In the genomic region with DNA sequence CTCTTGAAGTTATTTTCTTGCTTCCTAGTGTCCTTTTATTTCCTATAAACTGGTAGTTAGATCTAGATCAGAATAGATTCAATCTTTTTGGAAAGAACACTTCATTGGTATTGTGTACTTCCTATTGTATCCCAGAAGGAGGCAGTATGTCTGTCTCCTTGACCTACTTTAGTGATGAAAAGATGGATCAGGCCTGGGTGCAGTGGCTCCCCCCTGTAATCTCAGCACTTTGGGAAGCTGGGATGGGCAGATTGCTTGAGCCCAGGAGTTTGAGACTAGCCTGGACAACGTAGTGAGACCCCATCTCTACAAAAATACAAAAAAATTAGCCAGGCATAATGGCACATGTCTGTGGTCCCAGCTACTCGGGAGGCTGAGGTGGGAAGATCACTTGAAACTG, we compare ENCODE assay signal across 14 cellular contexts. TPM values are rescaled to one million over a fixed set of nuclear protein-coding genes. Genes with fewer than 3 reads are reported as not detected.
DNase-seq lines count a peak whose midpoint lies in the region; ATAC-seq, FAIRE-seq and TF ChIP-seq lines count a peak whose summit lies in the region.
"Had no signal": no experiment of that assay in that cellular context is flagged by ENCODE, and none has a peak within 500 bp of the region (broad histone marks: within the 10 kb centered on the region; RNA-seq: fewer than 3 reads in every experiment).

No MANE protein-coding gene starts in this region.

- TF ChIP-seq EP300 in HepG2 (IDR thresholded peaks at IDR 0.05; ENCODE audit: low read depth in 2 of 2, low read length in 2 of 2) (no peak), HepG2 (CRISPR knock-in tag; IDR thresholded peaks at IDR 0.05; ENCODE audit: borderline replicate concordance) (no peak)

- CTCF ChIA-PET in HepG2 (lab: Yijun Ruan, JAX; ENCODE audit: low intra/inter-chr PET ratio, low total read pairs), result interaction anchor here (2.3 kb wide), 1 partner anchor 105 kb away, joined by 10 read pairs; no protein-coding TSS in a partner anchor

- H3K9ac ChIP-seq in DND-41 (ENCODE audit: low read depth, low read length) (no peak overlapping the region), HepG2 (ENCODE audit: insufficient read depth, low read depth, low read length) (no peak overlapping the region)

- TF ChIP-seq RAD21 in HepG2 (CRISPR knock-in tag; IDR thresholded peaks at IDR 0.05), result no peak

- H3K36me3 Mint-ChIP-seq in HFFc6 (ENCODE audit: low read depth), result no peaks in the 10 kb centered on the region

- H3K79me2 ChIP-seq in DND-41 (ENCODE audit: insufficient read depth, low read length), result no peaks in the 10 kb centered on the region
- no peaks in the 10 kb centered on the region for H3K79me2 ChIP-seq in HepG2 (ENCODE audit: insufficient read depth, low read length)

- no peaks in the 10 kb centered on the region for H3K9me3 ChIP-seq in DND-41 (ENCODE audit: insufficient read depth, low read length, severe bottlenecking)
- no peaks in the 10 kb centered on the region for H3K9me3 ChIP-seq in HepG2 (ENCODE audit: low read length)
- H3K9me3 ChIP-seq in body of pancreas, result no peaks in the 10 kb centered on the region

- H3K4me3 Mint-ChIP-seq in HFFc6, result no peak overlapping the region

- ATAC-seq in DND-41 (ENCODE audit: insufficient read depth, low read depth) (no peak), HepG2 (no peak), HG03025 (IDR thresholded peaks at IDR 0.05; ENCODE audit: low FRiP score, unreplicated experiment) (no peak), body of pancreas (no peak)

- intact Hi-C loops in HepG2 (cut with micrococcal nuclease; ENCODE audit: unreplicated experiment) (no loop called here), body of pancreas (cut with DNase I) (no loop called here)

- H3K4me2 ChIP-seq in DND-41 (ENCODE audit: insufficient read depth, low read length) (no peak overlapping the region), HepG2 (ENCODE audit: low read depth, low read length) (no peak overlapping the region)

- H3K27ac Mint-ChIP-seq in HFFc6, result no peak overlapping the region

- no peaks in the 10 kb centered on the region for H3K9me3 Mint-ChIP-seq in HFFc6

- H3K4me1 ChIP-seq in DND-41 (ENCODE audit: insufficient read depth, low read length) (no peaks in the 10 kb centered on the region), HepG2 (ENCODE audit: insufficient read depth, low read length) (peaks cover 40% of the 10 kb centered on the region), body of pancreas (no peaks in the 10 kb centered on the region)

- TF ChIP-seq CTCF in DND-41 (IDR thresholded peaks at IDR 0.05; ENCODE audit: borderline replicate concordance, extremely low read depth, low read length, poor library complexity, severe bottlenecking) (peak; percentile 41), HFFc6 (IDR thresholded peaks at IDR 0.05) (peak; percentile 76), HepG2 (CRISPR knock-in tag; IDR thresholded peaks at IDR 0.05) (peak; percentile 58), body of pancreas (IDR thresholded peaks at IDR 0.05) (no peak)

- in situ Hi-C loops in HepG2 (cut with HindIII; ENCODE audit: extremely low pct_ligation_motif_present, low pct_unique_long_range_greater_than_20kb), result loop anchor here (10.0 kb wide), 1 partner anchor 108 kb away; a partner anchor contains a TSS

- FAIRE-seq in HepG2 (lab: Jason Lieb, UNC), result peak; percentile 71
- FAIRE-seq: D721Med had no signal

- H3K27me3 Mint-ChIP-seq in HFFc6 (ENCODE audit: insufficient read depth), result peaks cover 40% of the 10 kb centered on the region

- H3K27ac ChIP-seq in DND-41 (ENCODE audit: low read length) (no peak overlapping the region), HepG2 (ENCODE audit: extremely low read length, insufficient read depth, low read length) (no peak overlapping the region), body of pancreas (no peak overlapping the region)
- H3K27ac ChIP-seq: RWPE1, VCaP had no signal

- H3K4me3 ChIP-seq in DND-41 (ENCODE audit: low read depth in 1 of 2, low read length in 2 of 2) (no peak overlapping the region), HepG2 (replicated peaks in 1 of 3; ENCODE audit: insufficient read depth in 1 of 3, low read depth in 2 of 3, low read length in 3 of 3) (no peak overlapping the region), body of pancreas (no peak overlapping the region)

- DNase-seq in DND-41 (no peak), HFFc6 (no peak), amniotic epithelial cell (ENCODE audit: low read depth) (peak; percentile 3), HepG2 (ENCODE audit: low spot score) (no peak), body of pancreas (no peak), NCI-H2196 treated with DMSO at 0.1 percent for 48 hours (lab: John Stamatoyannopoulos, UW; ENCODE audit: unreplicated experiment) (no peak), NCI-H774 (lab: John Stamatoyannopoulos, UW) (no peak)
- DNase-seq: caudate nucleus; NCI-H2029 treated with DMSO at 0.1 percent for 48 hours; stimulated activated CD4-positive, alpha-beta T cell treated with anti-CD3 and anti-CD28 coated beads, Interleukin-15, amount 100 ng/mL, for 24 hours had no signal

- no peaks in the 10 kb centered on the region for H4K20me1 ChIP-seq in DND-41 (ENCODE audit: insufficient read depth, low read length)
- no peaks in the 10 kb centered on the region for H4K20me1 ChIP-seq in HepG2 (ENCODE audit: insufficient read depth, low read length)

- TF ChIP-seq POLR2A in HepG2 (IDR thresholded peaks at IDR 0.05; ENCODE audit: insufficient read depth in 1 of 2, low read depth in 2 of 2, low read length in 2 of 2) (no peak), body of pancreas (IDR thresholded peaks at IDR 0.05) (no peak)

- 88% methylated on average over 2 of the region's 2 CpGs for WGBS in HepG2 (ENCODE audit: low lambda C conversion rate)
- WGBS in body of pancreas, 2 donors, result 79 to 91% methylated on average over 2 of the region's 2 CpGs

- H2AFZ ChIP-seq in DND-41 (ENCODE audit: low read depth, low read length) (no peak overlapping the region), HepG2 (ENCODE audit: low read length) (no peak overlapping the region)

- H3K27me3 ChIP-seq in DND-41 (ENCODE audit: insufficient read depth, low read length, poor library complexity), result no peaks in the 10 kb centered on the region
- no peaks in the 10 kb centered on the region for H3K27me3 ChIP-seq in HepG2 (ENCODE audit: control insufficient read depth in 1 of 2, insufficient read depth in 2 of 2, low read length in 2 of 2)
- no peaks in the 10 kb centered on the region for H3K27me3 ChIP-seq in body of pancreas

- no TSS peak for BruUV-seq in HepG2 (replicated peaks; lab: Mats Ljungman, UMichigan)

- H3K36me3 ChIP-seq in DND-41 (ENCODE audit: insufficient read depth, low read length) (no peaks in the 10 kb centered on the region), HepG2 (replicated peaks in 1 of 2; ENCODE audit: control insufficient read depth in 1 of 2, insufficient read depth in 2 of 2, low read length in 2 of 2) (no peaks in the 10 kb centered on the region), body of pancreas (replicated peaks in 1 of 2; ENCODE audit: insufficient read depth in 1 of 2, low read depth in 2 of 2) (no peaks in the 10 kb centered on the region)

- POLR2A ChIA-PET in HepG2 (lab: Yijun Ruan, JAX), result no interaction called here

- no peaks in the 10 kb centered on the region for H3K4me1 Mint-ChIP-seq in HFFc6 (ENCODE audit: low read depth)

TF ChIP-seq in HepG2, 621 proteins besides CTCF, POLR2A, EP300 and RAD21 (continues in another document):
- peak; percentile 46; the same call in 1 of the 2 replicates for TF ChIP-seq SMC3 (IDR thresholded peaks at IDR 0.05; ENCODE audit: low read length)
- TF ChIP-seq STAG1 (CRISPR knock-in tag; IDR thresholded peaks at IDR 0.05), result peak; percentile 57
- TF ChIP-seq ZNF121 (CRISPR knock-in tag; IDR thresholded peaks at IDR 0.05), result peak; percentile 86
- no peak for TF ChIP-seq MTF2 (CRISPR knock-in tag; IDR thresholded peaks at IDR 0.05; ENCODE audit: borderline replicate concordance)

RNA-seq across cellular contexts. Expression of a gene that starts 12.0 kb away (rescaled TPM):
- total RNA-seq in HFFc6 (2021; fragmentation: NEBNext Ultra II Directional; extraction: Animal tissue kit (Norgen Biotek cat#: 25700)), result under 1 TPM; 0.02 to 0.14 (median 0.06) TPM
- total RNA-seq in HepG2 (2016; rRNA removed; fragmentation: Illumina TruSeq; extraction: Trizol) (0.70 and 0.86 TPM in 2 replicates), body of pancreas (1 to 10 TPM; 1.3 to 6.6 TPM)
- 0.26 and 0.30 TPM in 2 replicates for total RNA-seq in HepG2 (2016; cell fraction: cytosol; rRNA removed; fragmentation: Illumina TruSeq; extraction: Trizol; ENCODE audit: low read depth)
- 0.67 and 0.71 TPM in 2 replicates for total RNA-seq in HepG2 (2016; cell fraction: insoluble cytoplasmic fraction; rRNA removed; fragmentation: Illumina TruSeq; extraction: Trizol)
- total RNA-seq in HepG2 (2016; cell fraction: membrane; rRNA removed; fragmentation: Illumina TruSeq; extraction: Trizol), result 0.28 and 0.43 TPM in 2 replicates
- total RNA-seq in HepG2 (2016; cell fraction: nucleus; rRNA removed; fragmentation: Illumina TruSeq; extraction: Trizol), result 1.3 and 2.1 TPM in 2 replicates
- polyA plus RNA-seq in HepG2 (2011; rRNA removed), result 0.42 and 0.67 TPM in 2 replicates
- 0.23 and 0.25 TPM in 2 replicates for polyA plus RNA-seq in HepG2 (2011; cell fraction: cytosol; rRNA removed)
- 3.3 TPM in 2 replicates for polyA plus RNA-seq in HepG2 (2011; cell fraction: nucleus; rRNA removed)
- polyA plus RNA-seq in HepG2 (2012), result 0.98 and 1.0 TPM in 2 replicates
- 0.10 and 0.11 TPM in 2 replicates for polyA plus RNA-seq in HepG2 (2016; cell fraction: cytosol; fragmentation: Illumina TruSeq; extraction: Trizol; ENCODE audit: low read depth)
- polyA plus RNA-seq in HepG2 (2016; cell fraction: insoluble cytoplasmic fraction; fragmentation: Illumina TruSeq; extraction: Trizol; ENCODE audit: low read depth), result 0.40 and 0.68 TPM in 2 replicates
- polyA plus RNA-seq in HepG2 (2016; cell fraction: membrane; fragmentation: Illumina TruSeq; extraction: Trizol; ENCODE audit: low read depth), result 0.08 and 0.10 TPM in 2 replicates
- polyA plus RNA-seq in HepG2 (2016; cell fraction: nucleus; fragmentation: Illumina TruSeq; extraction: Trizol; ENCODE audit: insufficient read depth, low read depth), result 3.5 and 3.9 TPM in 2 replicates
- 0.09 and 1.8 TPM in 2 replicates for polyA minus RNA-seq in HepG2 (2011; rRNA and poly(A)+ RNA removed; ENCODE audit: low replicate concordance)
- 0.88 and 1.1 TPM in 2 replicates for polyA minus RNA-seq in HepG2 (2011; cell fraction: cytosol; rRNA and poly(A)+ RNA removed)
- 1.8 and 2.2 TPM in 2 replicates for polyA minus RNA-seq in HepG2 (2011; cell fraction: nucleus; rRNA and poly(A)+ RNA removed)

Comparison
In these comparisons a context has a peak if more than half of its experiments do, and no peak if none do; other contexts are left out.
1. CTCF ChIP-seq: peak in DND-41 (single experiment), HFFc6 (single experiment) and HepG2 (single experiment); none in body of pancreas (0 of 7).